In genomic region chr1:3771108-3772026, GRCh38 we compare ENCODE assay signal across 8 cellular contexts.
DNase-seq lines count a peak whose midpoint lies in the region; ATAC-seq and TF ChIP-seq lines count a peak whose summit lies in the region.

No MANE protein-coding gene starts in this region.

- no peak for TF ChIP-seq CTCF in choroid plexus epithelial cell (conservative IDR thresholded peaks at IDR 0.05; ENCODE audit: low read depth, low read length)

- H2AFZ ChIP-seq in ACC112 (ENCODE audit: low read length, unreplicated experiment): peak overlapping the region; percentile 60

- DNase-seq in HuH-7.5 (ENCODE audit: low spot score): peak; percentile 60
- no peak for DNase-seq in choroid plexus epithelial cell (ENCODE audit: low read depth)
- no peak for DNase-seq in epidermal melanocyte (ENCODE audit: insufficient read length, low spot score)
- no peak for DNase-seq in NCI-H2196 treated with DMSO at 0.1 percent for 48 hours (lab: John Stamatoyannopoulos, UW; ENCODE audit: unreplicated experiment)
- DNase-seq in activated CD4-positive, alpha-beta T cell treated with anti-CD3 and anti-CD28 coated beads for 1 hour: no peak

- no peaks in the 10 kb centered on the region for H3K36me3 ChIP-seq in ACC112 (ENCODE audit: insufficient read depth, low read length)
- H3K36me3 ChIP-seq in mucosa of rectum (ENCODE audit: control insufficient read depth in 2 of 2, insufficient read depth in 2 of 2, low read length in 2 of 2): no peaks in the 10 kb centered on the region

- peaks cover 17% of the 10 kb centered on the region for H3K27me3 ChIP-seq in ACC112 (ENCODE audit: insufficient read depth, low read length)
- peaks cover 0 to 4% of the 10 kb centered on the region in 2 donors for H3K27me3 ChIP-seq in mucosa of rectum (ENCODE audit: control insufficient read depth in 2 of 2, insufficient read depth in 2 of 2, low read length in 2 of 2)

- H3K9me3 ChIP-seq in mucosa of rectum (ENCODE audit: control insufficient read depth in 2 of 2, low read length in 2 of 2): no peaks in the 10 kb centered on the region

- no peaks in the 10 kb centered on the region for H3K79me2 ChIP-seq in ACC112 (ENCODE audit: control insufficient read depth, insufficient read depth, low read length, unreplicated experiment)

- H3K4me1 ChIP-seq in ACC112 (ENCODE audit: control insufficient read depth, insufficient read depth, low read length, unreplicated experiment) (peaks cover 14% of the 10 kb centered on the region), mucosa of rectum (ENCODE audit: control insufficient read depth in 2 of 2, insufficient read depth in 2 of 2, low read length in 2 of 2) (peaks cover 15 to 23% of the 10 kb centered on the region in 2 donors)

- peak overlapping the region in 1 of 2 donors; percentile 42 for H3K9ac ChIP-seq in mucosa of rectum (ENCODE audit: low read depth in 1 of 2, low read length in 2 of 2)

- H3K27ac ChIP-seq in ACC112 (ENCODE audit: low read depth, low read length): no peak overlapping the region
- H3K27ac ChIP-seq in mucosa of rectum (ENCODE audit: low read depth in 2 of 2, low read length in 2 of 2): no peak overlapping the region

- peak overlapping the region; percentile 83 for H3K4me3 ChIP-seq in ACC112 (ENCODE audit: low read depth, low read length)
- peak overlapping the region; percentile 60 for H3K4me3 ChIP-seq in choroid plexus epithelial cell (ENCODE audit: low read depth, low read length)
- peak overlapping the region; percentile 49 to 61 for H3K4me3 ChIP-seq in mucosa of rectum (ENCODE audit: low read length in 2 of 2)

- ATAC-seq in HG02798 (IDR thresholded peaks at IDR 0.05; ENCODE audit: poor library complexity, unreplicated experiment): no peak
